Comparison of ENCODE assay signal across 11 cellular contexts in genomic region chr19:3006075-3006767, GRCh38. TPM values are rescaled to one million over a fixed set of nuclear protein-coding genes. Genes with fewer than 3 reads are reported as not detected.
A peak's percentile ranks its signal among the peaks of the same experiment; 100 is the strongest.
DNase-seq lines count a peak whose midpoint lies in the region; ATAC-seq and TF ChIP-seq lines count a peak whose summit lies in the region.
"Had no signal": no experiment of that assay in that cellular context is flagged by ENCODE, and none has a peak within 500 bp of the region (broad histone marks: within the 10 kb centered on the region; RNA-seq: fewer than 3 reads in every experiment).

No MANE protein-coding gene starts in this region.

- H3K27me3 ChIP-seq in Panc1 (ENCODE audit: control insufficient read depth, insufficient read depth, low read length) (no peaks in the 10 kb centered on the region), suprapubic skin (no peaks in the 10 kb centered on the region)
- H3K27me3 ChIP-seq: thyroid gland had no signal

- BruUV-seq in Panc1 (replicated peaks; lab: Mats Ljungman, UMichigan): no TSS peak

- intact Hi-C loops in Panc1 (cut with micrococcal nuclease; ENCODE audit: unreplicated experiment): no loop called here

- TF ChIP-seq CTCF in Panc1 (IDR thresholded peaks at IDR 0.05): no peak
- no peak for TF ChIP-seq CTCF in suprapubic skin (IDR thresholded peaks at IDR 0.05)

- no peaks in the 10 kb centered on the region for H3K9me3 Mint-ChIP-seq in stimulated activated naive CD8-positive, alpha-beta T cell treated with anti-CD3 and anti-CD28 coated beads, Interleukin-15, amount 100 ng/mL, for 72 hours
- H3K9me3 Mint-ChIP-seq: CD4-positive, alpha-beta memory T cell had no signal

- H3K27ac Mint-ChIP-seq in stimulated activated naive CD8-positive, alpha-beta T cell treated with anti-CD3 and anti-CD28 coated beads, Interleukin-15, amount 100 ng/mL, for 72 hours: no peak overlapping the region
- H3K27ac Mint-ChIP-seq: activated CD8-positive, alpha-beta memory T cell treated with anti-CD3 and anti-CD28 coated beads, Interleukin-2, amount 10 ng/mL, durations not matched to agents 7 days and 5 days; CD4-positive, alpha-beta memory T cell had no signal

- no peak overlapping the region for H3K4me3 Mint-ChIP-seq in stimulated activated naive CD8-positive, alpha-beta T cell treated with anti-CD3 and anti-CD28 coated beads, Interleukin-15, amount 100 ng/mL, for 72 hours
- H3K4me3 Mint-ChIP-seq: activated CD8-positive, alpha-beta memory T cell treated with anti-CD3 and anti-CD28 coated beads, Interleukin-2, amount 10 ng/mL, durations not matched to agents 7 days and 5 days; CD4-positive, alpha-beta memory T cell had no signal

- H3K27ac ChIP-seq in Panc1 (ENCODE audit: low read length): no peak overlapping the region
- no peak overlapping the region for H3K27ac ChIP-seq in suprapubic skin
- H3K27ac ChIP-seq: thyroid gland had no signal

- no peak for ATAC-seq in stimulated activated naive CD8-positive, alpha-beta T cell treated with anti-CD3 and anti-CD28 coated beads, Interleukin-15, Interleukin-2, amounts not matched to agents 100 U/mL and 50 U/mL, for 24 hours
- ATAC-seq in stimulated activated naive CD8-positive, alpha-beta T cell treated with anti-CD3 and anti-CD28 coated beads, Interleukin-15, amount 100 ng/mL, for 72 hours: no peak
- peak; percentile 62; the same call in 1 of the 2 replicates for ATAC-seq in Panc1
- ATAC-seq: activated CD8-positive, alpha-beta memory T cell treated with anti-CD3 and anti-CD28 coated beads, Interleukin-2, amount 10 ng/mL, durations not matched to agents 7 days and 5 days had no signal

- CTCF ChIA-PET in Panc1 (lab: Charles Lee): no interaction called here

- no peaks in the 10 kb centered on the region for H3K36me3 ChIP-seq in Panc1 (ENCODE audit: control insufficient read depth, insufficient read depth, low read length)
- peaks cover 51% of the 10 kb centered on the region for H3K36me3 ChIP-seq in suprapubic skin

- no peak for TF ChIP-seq EP300 in suprapubic skin (IDR thresholded peaks at IDR 0.05)

- DNase-seq in stimulated activated naive CD8-positive, alpha-beta T cell treated with anti-CD3 and anti-CD28 coated beads, Interleukin-15, Interleukin-2, amounts not matched to agents 100 U/mL and 50 U/mL, for 24 hours: peak; percentile 36
- no peak for DNase-seq in stimulated activated naive CD8-positive, alpha-beta T cell treated with anti-CD3 and anti-CD28 coated beads, Interleukin-15, amount 100 ng/mL, for 72 hours
- DNase-seq in Panc1 (ENCODE audit: low read depth, low spot score) (no peak), iPS-NIHi7 (ENCODE audit: extremely low spot score) (peak; percentile 92), HK-2 (ENCODE audit: unreplicated experiment) (no peak), LoVo (ENCODE audit: low spot score) (no peak), suprapubic skin (ENCODE audit: low spot score in 2 of 2) (no peak)
- DNase-seq: activated CD8-positive, alpha-beta memory T cell treated with anti-CD3 and anti-CD28 coated beads, Interleukin-2, amount 10 ng/mL, durations not matched to agents 7 days and 5 days; CD4-positive, alpha-beta memory T cell; NCI-H2029; thyroid gland had no signal

- no peaks in the 10 kb centered on the region for H3K27me3 Mint-ChIP-seq in stimulated activated naive CD8-positive, alpha-beta T cell treated with anti-CD3 and anti-CD28 coated beads, Interleukin-15, amount 100 ng/mL, for 72 hours
- H3K27me3 Mint-ChIP-seq: activated CD8-positive, alpha-beta memory T cell treated with anti-CD3 and anti-CD28 coated beads, Interleukin-2, amount 10 ng/mL, durations not matched to agents 7 days and 5 days; CD4-positive, alpha-beta memory T cell had no signal

- in situ Hi-C loops in Panc1 (cut with HindIII; ENCODE audit: low pct_unique_long_range_greater_than_20kb, low sequenced_read_pairs): no loop called here

- H3K4me1 ChIP-seq in Panc1 (ENCODE audit: control insufficient read depth, insufficient read depth, low read length): no peaks in the 10 kb centered on the region
- H3K4me1 ChIP-seq in suprapubic skin: no peaks in the 10 kb centered on the region

- no peaks in the 10 kb centered on the region for H3K4me1 Mint-ChIP-seq in stimulated activated naive CD8-positive, alpha-beta T cell treated with anti-CD3 and anti-CD28 coated beads, Interleukin-15, amount 100 ng/mL, for 72 hours
- H3K4me1 Mint-ChIP-seq: CD4-positive, alpha-beta memory T cell had no signal

- POLR2A ChIA-PET in Panc1 (lab: Charles Lee): no interaction called here

- TF ChIP-seq POLR2A in suprapubic skin (IDR thresholded peaks at IDR 0.05): no peak

- H3K9me3 ChIP-seq in Panc1 (ENCODE audit: control insufficient read depth, insufficient read depth, low read depth, low read length) (no peaks in the 10 kb centered on the region), suprapubic skin (no peaks in the 10 kb centered on the region)
- H3K9me3 ChIP-seq: thyroid gland had no signal

- WGBS in suprapubic skin: 65% methylated on average over 14 of the region's 37 CpGs

- H3K4me3 ChIP-seq in Panc1 (ENCODE audit: low read depth in 2 of 2, low read length in 2 of 2) (no peak overlapping the region), suprapubic skin (no peak overlapping the region)
- H3K4me3 ChIP-seq: thyroid gland had no signal

RNA-seq across cellular contexts. Expression of gene TLE2, which starts 22.9 kb away (rescaled TPM):
- total RNA-seq in Panc1 (2021; ENCODE audit: unreplicated experiment) (6.2 TPM), suprapubic skin (10 to 100 TPM; 18.2 to 35.6 (median 27.3) TPM)
- 31.3 TPM for polyA plus RNA-seq in Panc1 (2012; ENCODE audit: insufficient read length)

RNA-seq across cellular contexts. Expression of gene TLE6, which starts 28.9 kb away (rescaled TPM):
- total RNA-seq in Panc1 (2021; ENCODE audit: unreplicated experiment): 4.0 TPM
- 5.4 TPM for polyA plus RNA-seq in Panc1 (2012; ENCODE audit: insufficient read length)
- total RNA-seq in suprapubic skin: 1 to 10 TPM in 2 of 4 donors, under 1 TPM in 1, not detected in 1; 0.23 to 1.4 (median 1.3) TPM
- total RNA-seq: CD4-positive, alpha-beta memory T cell had no signal
- polyA plus RNA-seq: CD4-positive, alpha-beta memory T cell had no signal

RNA-seq across cellular contexts. Expression of gene TLE5, which starts 56.1 kb away (rescaled TPM):
- total RNA-seq in Panc1 (2021; ENCODE audit: unreplicated experiment): 287 TPM
- 828 TPM for polyA plus RNA-seq in Panc1 (2012; ENCODE audit: insufficient read length)
- total RNA-seq in suprapubic skin: 100 to 1,000 TPM; 339 to 403 (median 382) TPM

Comparison
In these comparisons a context has a peak if more than half of its experiments do, and no peak if none do; other contexts are left out.
1. DNase-seq: peak in stimulated activated naive CD8-positive, alpha-beta T cell treated with anti-CD3 and anti-CD28 coated beads, Interleukin-15, Interleukin-2, amounts not matched to agents 100 U/mL and 50 U/mL, for 24 hours (single experiment) and iPS-NIHi7 (single experiment); none in stimulated activated naive CD8-positive, alpha-beta T cell treated with anti-CD3 and anti-CD28 coated beads, Interleukin-15, amount 100 ng/mL, for 72 hours (0 of 2), Panc1 (single experiment), HK-2 (single experiment), LoVo (single experiment) and suprapubic skin (0 of 2).